Comparison of ENCODE assay signal across 14 cellular contexts in the genomic region with DNA sequence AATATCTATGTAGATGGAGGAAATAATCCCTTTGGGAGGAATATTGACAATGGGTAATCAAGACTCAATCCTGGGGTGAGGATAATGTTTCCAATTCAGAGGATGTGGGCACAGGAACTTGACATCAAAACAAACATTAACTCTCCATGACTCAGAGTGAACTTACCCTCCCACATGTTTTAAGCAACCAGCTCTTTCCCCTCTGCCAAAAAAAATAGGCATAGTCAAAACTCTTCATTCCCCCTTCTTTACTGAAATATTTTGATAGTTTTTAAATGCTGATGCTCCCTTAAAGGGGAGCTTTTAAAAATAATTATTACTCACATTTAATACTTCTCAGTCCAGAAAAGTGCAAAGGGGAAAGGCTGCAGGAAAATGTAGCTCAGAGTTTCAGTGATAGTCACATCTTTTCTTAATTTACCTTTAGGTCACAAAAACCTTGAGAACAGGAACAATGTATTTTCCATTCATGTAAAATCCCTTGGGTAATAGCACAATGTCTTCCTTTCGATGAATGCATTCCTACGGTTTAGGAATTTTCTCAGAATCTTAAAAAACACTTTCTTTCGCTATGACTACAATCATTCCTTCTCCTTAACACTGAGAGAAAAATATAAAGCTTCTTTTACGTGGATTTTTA.
DNase-seq lines count a peak whose midpoint lies in the region; ATAC-seq and TF ChIP-seq lines count a peak whose summit lies in the region.
"Had no signal": no experiment of that assay in that cellular context is flagged by ENCODE, and none has a peak within 500 bp of the region (broad histone marks: within the 10 kb centered on the region; RNA-seq: fewer than 3 reads in every experiment).

No MANE protein-coding gene starts in this region.

- H3K27me3 ChIP-seq in kidney epithelial cell (ENCODE audit: control insufficient read depth, insufficient read depth, low read length) (no peaks in the 10 kb centered on the region), left ventricle myocardium inferior (ENCODE audit: low read depth) (no peaks in the 10 kb centered on the region)
- H3K27me3 ChIP-seq: left lung had no signal

- in situ Hi-C loops in astrocyte of the cerebellum (cut with HindIII; ENCODE audit: low sequenced_read_pairs) = no loop called here

- H3K9me3 ChIP-seq in left ventricle myocardium inferior (replicated peaks) = no peaks in the 10 kb centered on the region
- H3K9me3 ChIP-seq: psoas muscle had no signal

- H3K27ac ChIP-seq in left ventricle myocardium inferior (replicated peaks) = no peak overlapping the region
- H3K27ac ChIP-seq: left lung, psoas muscle had no signal

- no peaks in the 10 kb centered on the region for H3K4me1 Mint-ChIP-seq in stimulated activated naive CD8-positive, alpha-beta T cell treated with anti-CD3 and anti-CD28 coated beads, Interleukin-15, amount 100 ng/mL, for 72 hours
- H3K4me1 Mint-ChIP-seq: activated CD4-positive, alpha-beta T cell treated with anti-CD3 and anti-CD28 coated beads for 36 hours had no signal

- no peak overlapping the region for H3K27ac Mint-ChIP-seq in stimulated activated naive CD8-positive, alpha-beta T cell treated with anti-CD3 and anti-CD28 coated beads, Interleukin-15, amount 100 ng/mL, for 72 hours
- H3K27ac Mint-ChIP-seq: activated CD4-positive, alpha-beta T cell treated with anti-CD3 and anti-CD28 coated beads for 36 hours; effector memory CD8-positive, alpha-beta T cell had no signal

- no peak overlapping the region for H3K4me3 Mint-ChIP-seq in stimulated activated naive CD8-positive, alpha-beta T cell treated with anti-CD3 and anti-CD28 coated beads, Interleukin-15, amount 100 ng/mL, for 72 hours
- H3K4me3 Mint-ChIP-seq: activated CD4-positive, alpha-beta T cell treated with anti-CD3 and anti-CD28 coated beads for 36 hours; effector memory CD8-positive, alpha-beta T cell had no signal

- peak; percentile 49 for DNase-seq in AG20443 (ENCODE audit: low spot score)
- DNase-seq in LHCN-M2 (ENCODE audit: low read depth) = peak; percentile 92
- peak; percentile 27 for DNase-seq in astrocyte of the cerebellum (ENCODE audit: low read depth)
- peak; percentile 23 for DNase-seq in kidney epithelial cell (ENCODE audit: low read depth)
- no peak for DNase-seq in left ventricle myocardium inferior
- DNase-seq in stimulated activated naive CD8-positive, alpha-beta T cell treated with anti-CD3 and anti-CD28 coated beads, Interleukin-15, amount 100 ng/mL, for 72 hours = no peak
- DNase-seq: activated CD4-positive, alpha-beta T cell treated with anti-CD3 and anti-CD28 coated beads for 36 hours; activated naive CD4-positive, alpha-beta T cell treated with Interleukin-2 at 50 U/mL for 16 hours; C1 segment of cervical spinal cord; effector memory CD8-positive, alpha-beta T cell; left lung; psoas muscle had no signal

- H3K4me1 ChIP-seq in left ventricle myocardium inferior = no peaks in the 10 kb centered on the region
- H3K4me1 ChIP-seq: left lung, psoas muscle had no signal

- H3K4me3 ChIP-seq in astrocyte of the cerebellum (ENCODE audit: low read depth, low read length) (no peak overlapping the region), kidney epithelial cell (ENCODE audit: low read depth, low read length) (no peak overlapping the region), left ventricle myocardium inferior (no peak overlapping the region)
- H3K4me3 ChIP-seq: left lung, psoas muscle had no signal

- H3K9me3 Mint-ChIP-seq in stimulated activated naive CD8-positive, alpha-beta T cell treated with anti-CD3 and anti-CD28 coated beads, Interleukin-15, amount 100 ng/mL, for 72 hours = peaks cover 0 to 15% of the 10 kb centered on the region in 2 donors

- no peak for ATAC-seq in stimulated activated naive CD8-positive, alpha-beta T cell treated with anti-CD3 and anti-CD28 coated beads, Interleukin-15, amount 100 ng/mL, for 72 hours
- ATAC-seq in HG03045 (IDR thresholded peaks at IDR 0.05; ENCODE audit: unreplicated experiment) (no peak), GM19467 (IDR thresholded peaks at IDR 0.05; ENCODE audit: unreplicated experiment) (no peak)
- ATAC-seq: activated CD4-positive, alpha-beta T cell treated with anti-CD3 and anti-CD28 coated beads for 36 hours; effector memory CD8-positive, alpha-beta T cell; left lung; psoas muscle had no signal

- no peaks in the 10 kb centered on the region for H3K27me3 Mint-ChIP-seq in stimulated activated naive CD8-positive, alpha-beta T cell treated with anti-CD3 and anti-CD28 coated beads, Interleukin-15, amount 100 ng/mL, for 72 hours
- H3K27me3 Mint-ChIP-seq: activated CD4-positive, alpha-beta T cell treated with anti-CD3 and anti-CD28 coated beads for 36 hours; effector memory CD8-positive, alpha-beta T cell had no signal

- intact Hi-C loops in left ventricle myocardium inferior (cut with micrococcal nuclease) = no loop called here

- no peaks in the 10 kb centered on the region for H3K36me3 ChIP-seq in kidney epithelial cell (ENCODE audit: control insufficient read depth, insufficient read depth, low read length)
- H3K36me3 ChIP-seq in left ventricle myocardium inferior = no peaks in the 10 kb centered on the region
- H3K36me3 ChIP-seq: left lung had no signal

- TF ChIP-seq CTCF in astrocyte of the cerebellum (IDR thresholded peaks at IDR 0.05; ENCODE audit: low read depth, low read length, missing control alignments) (no peak), kidney epithelial cell (IDR thresholded peaks at IDR 0.05; ENCODE audit: insufficient read depth, low read length, poor library complexity, severe bottlenecking) (no peak), left ventricle myocardium inferior (IDR thresholded peaks at IDR 0.05; ENCODE audit: borderline replicate concordance) (no peak)

Comparison
In these comparisons a context has a peak if more than half of its experiments do, and no peak if none do; other contexts are left out.
1. DNase-seq: peak in AG20443 (single experiment), LHCN-M2 (single experiment), astrocyte of the cerebellum (single experiment) and kidney epithelial cell (single experiment); none in left ventricle myocardium inferior (single experiment) and stimulated activated naive CD8-positive, alpha-beta T cell treated with anti-CD3 and anti-CD28 coated beads, Interleukin-15, amount 100 ng/mL, for 72 hours (0 of 2).